In genomic region chr12:85920324-85920947, GRCh38 we compare ENCODE assay signal across 1 cellular context.
TF ChIP-seq lines count a peak whose summit lies in the region.

No MANE protein-coding gene starts in this region.

TF ChIP-seq in IMR-90, 13 proteins besides CTCF, POLR2A, EP300 and RAD21:
- TF ChIP-seq CHD1 (IDR thresholded peaks at IDR 0.05; ENCODE audit: low read depth, low read length) (no peak), SMC3 (IDR thresholded peaks at IDR 0.05; ENCODE audit: low read depth, low read length) (peak; percentile 37)
